21 cellular contexts compared by ENCODE assay signal in genomic region chr9:110160685-110161084, GRCh38. TPM values are rescaled to one million over a fixed set of nuclear protein-coding genes. Genes with fewer than 3 reads are reported as not detected.
DNase-seq lines count a peak whose midpoint lies in the region; ATAC-seq and FAIRE-seq lines count a peak whose summit lies in the region.
"Had no signal": no experiment of that assay in that cellular context is flagged by ENCODE, and none has a peak within 500 bp of the region (broad histone marks: within the 10 kb centered on the region; RNA-seq: fewer than 3 reads in every experiment).

No MANE protein-coding gene starts in this region.

- H3K27ac ChIP-seq in GM23248 = no peak overlapping the region
- H3K27ac ChIP-seq: Peyer's patch had no signal

- peaks cover 53% of the 10 kb centered on the region for H3F3A ChIP-seq in GM23248 (ENCODE audit: insufficient read depth)

- H3K4me3 ChIP-seq in GM23248 = no peak overlapping the region
- H3K4me3 ChIP-seq: Peyer's patch had no signal

- H3K4me1 ChIP-seq in GM23248 (ENCODE audit: insufficient read depth) = peaks cover 28% of the 10 kb centered on the region

- WGBS in GM23248 (ENCODE audit: low coverage in 1 of 2, low lambda C conversion rate in 2 of 2, missing lambda C conversion rate in 2 of 2), 2 experiments = 93 to 94% methylated on average over 7 of the region's 7 CpGs

- peaks cover 46% of the 10 kb centered on the region; the same call in 1 of the 2 replicates for H4K20me1 ChIP-seq in GM23248 (ENCODE audit: insufficient read depth)

- no peak overlapping the region for H3K4me2 ChIP-seq in GM23248 (ENCODE audit: unreplicated experiment)

- no peak overlapping the region for H3K9ac ChIP-seq in GM23248

- peak overlapping the region; percentile 67 for H3K4me3 Mint-ChIP-seq in T-helper 2 cell treated with Interferon-gamma antibody and Interleukin-4, amounts not matched to agents 5 μg/mL and 100 μg/mL, for 36 hours
- no peak overlapping the region for H3K4me3 Mint-ChIP-seq in activated T-helper 2 cell treated with anti-CD3 and anti-CD28 coated beads, Interferon-gamma antibody, Interleukin-2, Interleukin-4, amounts not matched to agents 10 μg/mL and 5 μg/mL and 100 μg/mL, durations not matched to agents 14 hours and 24 hours and 36 hours (ENCODE audit: low read depth)
- no peak overlapping the region for H3K4me3 Mint-ChIP-seq in stimulated activated memory B cell treated with anti-CD40 and anti-IgM and Interleukin-4, amounts not matched to agents 10 μg/mL and 1 μg/mL and 100 μg/mL, for 72 hours

- no peak for DNase-seq in T-helper 2 cell treated with Interferon-gamma antibody and Interleukin-4, amounts not matched to agents 5 μg/mL and 100 μg/mL, for 36 hours (ENCODE audit: low spot score)
- DNase-seq in T-helper 2 cell (no peak), GM19239 (ENCODE audit: insufficient read length, low spot score) (no peak), NCI-H82 treated with DMSO at 0.1 percent for 48 hours (lab: John Stamatoyannopoulos, UW; ENCODE audit: unreplicated experiment) (no peak), GM23248 (no peak)
- no peak for DNase-seq in activated T-helper 2 cell treated with anti-CD3 and anti-CD28 coated beads, Interferon-gamma antibody, Interleukin-2, Interleukin-4, amounts not matched to agents 10 μg/mL and 5 μg/mL and 100 μg/mL, durations not matched to agents 14 hours and 24 hours and 36 hours (ENCODE audit: low spot score)
- DNase-seq: 8988T, C1 segment of cervical spinal cord, DMS53, Kasumi-1, NCI-H1417, NCI-H2029, NCI-H2171 treated with DMSO at 0.1 percent for 48 hours, NCI-H774, Peyer's patch, SHP77 had no signal

- no peaks in the 10 kb centered on the region for H3K27me3 Mint-ChIP-seq in T-helper 2 cell treated with Interferon-gamma antibody and Interleukin-4, amounts not matched to agents 5 μg/mL and 100 μg/mL, for 36 hours (ENCODE audit: low read depth)
- H3K27me3 Mint-ChIP-seq in activated T-helper 2 cell treated with anti-CD3 and anti-CD28 coated beads, Interferon-gamma antibody, Interleukin-2, Interleukin-4, amounts not matched to agents 10 μg/mL and 5 μg/mL and 100 μg/mL, durations not matched to agents 14 hours and 24 hours and 36 hours (ENCODE audit: low read depth) = no peaks in the 10 kb centered on the region
- H3K27me3 Mint-ChIP-seq in stimulated activated memory B cell treated with anti-CD40 and anti-IgM and Interleukin-4, amounts not matched to agents 10 μg/mL and 1 μg/mL and 100 μg/mL, for 72 hours = no peaks in the 10 kb centered on the region

- FAIRE-seq in GM19239 (lab: Jason Lieb, UNC) = peak; percentile 82

- no peaks in the 10 kb centered on the region for H3K9me3 ChIP-seq in GM23248 (ENCODE audit: low read depth)
- H3K9me3 ChIP-seq: Peyer's patch had no signal

- H3K4me1 Mint-ChIP-seq in T-helper 2 cell treated with Interferon-gamma antibody and Interleukin-4, amounts not matched to agents 5 μg/mL and 100 μg/mL, for 36 hours (ENCODE audit: low read depth) = peaks cover 80% of the 10 kb centered on the region
- H3K4me1 Mint-ChIP-seq in activated T-helper 2 cell treated with anti-CD3 and anti-CD28 coated beads, Interferon-gamma antibody, Interleukin-2, Interleukin-4, amounts not matched to agents 10 μg/mL and 5 μg/mL and 100 μg/mL, durations not matched to agents 14 hours and 24 hours and 36 hours (ENCODE audit: low read depth) = peaks cover 81% of the 10 kb centered on the region
- H3K4me1 Mint-ChIP-seq in stimulated activated memory B cell treated with anti-CD40 and anti-IgM and Interleukin-4, amounts not matched to agents 10 μg/mL and 1 μg/mL and 100 μg/mL, for 72 hours = peaks cover 75% of the 10 kb centered on the region

- peak overlapping the region; percentile 66 for H3K27ac Mint-ChIP-seq in T-helper 2 cell treated with Interferon-gamma antibody and Interleukin-4, amounts not matched to agents 5 μg/mL and 100 μg/mL, for 36 hours
- H3K27ac Mint-ChIP-seq in activated T-helper 2 cell treated with anti-CD3 and anti-CD28 coated beads, Interferon-gamma antibody, Interleukin-2, Interleukin-4, amounts not matched to agents 10 μg/mL and 5 μg/mL and 100 μg/mL, durations not matched to agents 14 hours and 24 hours and 36 hours = peak overlapping the region; percentile 70
- peak overlapping the region; percentile 44 for H3K27ac Mint-ChIP-seq in stimulated activated memory B cell treated with anti-CD40 and anti-IgM and Interleukin-4, amounts not matched to agents 10 μg/mL and 1 μg/mL and 100 μg/mL, for 72 hours

- in situ Hi-C loops in GM23248 (cut with MboI) = no loop called here

- H3K79me2 ChIP-seq in GM23248 (ENCODE audit: insufficient read depth) = peaks cover 100% of the 10 kb centered on the region

- peaks cover 17% of the 10 kb centered on the region; the same call in 1 of the 2 replicates for H3K36me3 ChIP-seq in GM23248 (ENCODE audit: low read depth)
- H3K36me3 ChIP-seq: Peyer's patch had no signal

- H3K9me3 Mint-ChIP-seq in T-helper 2 cell treated with Interferon-gamma antibody and Interleukin-4, amounts not matched to agents 5 μg/mL and 100 μg/mL, for 36 hours = no peaks in the 10 kb centered on the region
- no peaks in the 10 kb centered on the region for H3K9me3 Mint-ChIP-seq in activated T-helper 2 cell treated with anti-CD3 and anti-CD28 coated beads, Interferon-gamma antibody, Interleukin-2, Interleukin-4, amounts not matched to agents 10 μg/mL and 5 μg/mL and 100 μg/mL, durations not matched to agents 14 hours and 24 hours and 36 hours
- no peaks in the 10 kb centered on the region for H3K9me3 Mint-ChIP-seq in stimulated activated memory B cell treated with anti-CD40 and anti-IgM and Interleukin-4, amounts not matched to agents 10 μg/mL and 1 μg/mL and 100 μg/mL, for 72 hours

- H3K9me2 ChIP-seq in GM23248 (ENCODE audit: insufficient read depth) = no peaks in the 10 kb centered on the region

- no peak overlapping the region for H2AFZ ChIP-seq in GM23248

- peaks cover 75% of the 10 kb centered on the region for H3K36me3 Mint-ChIP-seq in T-helper 2 cell treated with Interferon-gamma antibody and Interleukin-4, amounts not matched to agents 5 μg/mL and 100 μg/mL, for 36 hours (ENCODE audit: low read depth)
- peaks cover 68% of the 10 kb centered on the region for H3K36me3 Mint-ChIP-seq in activated T-helper 2 cell treated with anti-CD3 and anti-CD28 coated beads, Interferon-gamma antibody, Interleukin-2, Interleukin-4, amounts not matched to agents 10 μg/mL and 5 μg/mL and 100 μg/mL, durations not matched to agents 14 hours and 24 hours and 36 hours (ENCODE audit: low read depth)
- peaks cover 83% of the 10 kb centered on the region for H3K36me3 Mint-ChIP-seq in stimulated activated memory B cell treated with anti-CD40 and anti-IgM and Interleukin-4, amounts not matched to agents 10 μg/mL and 1 μg/mL and 100 μg/mL, for 72 hours

- intact Hi-C loops in activated T-helper 2 cell treated with anti-CD3 and anti-CD28 coated beads, Interferon-gamma antibody, Interleukin-2, Interleukin-4, amounts not matched to agents 10 μg/mL and 5 μg/mL and 100 μg/mL, durations not matched to agents 14 hours and 24 hours and 36 hours (cut with micrococcal nuclease) = no loop called here

- ATAC-seq in stimulated activated memory B cell treated with anti-CD40 and anti-IgM and Interleukin-4, amounts not matched to agents 10 μg/mL and 1 μg/mL and 100 μg/mL, for 72 hours = no peak
- ATAC-seq in HG03521 (IDR thresholded peaks at IDR 0.05; ENCODE audit: unreplicated experiment) = no peak

- no peaks in the 10 kb centered on the region for H3K27me3 ChIP-seq in GM23248 (replicated peaks; ENCODE audit: insufficient read depth)
- H3K27me3 ChIP-seq: Peyer's patch had no signal

RNA-seq across cellular contexts. Expression of gene C9orf152, which starts 47.3 kb away (rescaled TPM):
- not detected in 2 replicates for total RNA-seq in activated T-helper 2 cell treated with anti-CD3 and anti-CD28 coated beads, Interferon-gamma antibody, Interleukin-2, Interleukin-4, amounts not matched to agents 10 μg/mL and 5 μg/mL and 100 μg/mL, durations not matched to agents 14 hours and 24 hours and 36 hours
- total RNA-seq in GM23248 (2014; rRNA removed; shearing (Covaris generic)) = not detected in 2 replicates
- 0.09 TPM in 1 of 2 replicates, not detected in the other for polyA plus RNA-seq in GM23248 (2016; fragmentation: Nextera tagmentation; extraction: Ambion mirVana)
- total RNA-seq: G401, H4, NCI-H460 had no signal
